15 cellular contexts compared by ENCODE assay signal in genomic region chr15:62783303-62783957, GRCh38.
A peak's percentile ranks its signal among the peaks of the same experiment; 100 is the strongest.
DNase-seq lines count a peak whose midpoint lies in the region; ATAC-seq and TF ChIP-seq lines count a peak whose summit lies in the region.
"Had no signal": no experiment of that assay in that cellular context is flagged by ENCODE, and none has a peak within 500 bp of the region (broad histone marks: within the 10 kb centered on the region; RNA-seq: fewer than 3 reads in every experiment).

No MANE protein-coding gene starts in this region.

- H3K36me3 ChIP-seq in IMR-90 (ENCODE audit: control insufficient read depth, insufficient read depth, low read length): peaks cover 4% of the 10 kb centered on the region; the same call in 1 of the 2 replicates
- H3K36me3 ChIP-seq: upper lobe of left lung had no signal

- H3K23ac ChIP-seq in IMR-90 (ENCODE audit: low read depth, low read length): no peak overlapping the region

- peak overlapping the region; percentile 79 for H2AK5ac ChIP-seq in IMR-90 (ENCODE audit: low read depth, low read length)

- intact Hi-C loops in IMR-90 (cut with micrococcal nuclease): loop anchor here (5.0 to 10.0 kb wide), 3 partner anchors 111 to 479 kb away; no protein-coding TSS in a partner anchor

- H4K8ac ChIP-seq in IMR-90 (ENCODE audit: low read depth in 2 of 2, low read length in 2 of 2): no peak overlapping the region

- H3K9me1 ChIP-seq in IMR-90 (ENCODE audit: insufficient read depth, low read length): peaks cover 11% of the 10 kb centered on the region

- peak overlapping the region; percentile 73; the same call in 1 of the 2 replicates for H2BK20ac ChIP-seq in IMR-90 (ENCODE audit: low read depth, low read length)

- peaks cover 0 to 14% of the 10 kb centered on the region in 2 experiments; a peak in 2 of 4 replicates for H3K79me1 ChIP-seq in IMR-90 (ENCODE audit: low read depth in 1 of 2, low read length in 2 of 2)

- H4K91ac ChIP-seq in IMR-90 (ENCODE audit: insufficient read depth, low read depth, low read length): peak overlapping the region; percentile 71

- no peak overlapping the region for H3K4me3 ChIP-seq in IMR-90 (ENCODE audit: insufficient read depth, low read depth, low read length)
- H3K4me3 ChIP-seq: upper lobe of left lung had no signal

- no peaks in the 10 kb centered on the region for H3K27me3 ChIP-seq in IMR-90 (ENCODE audit: control insufficient read depth, insufficient read depth, low read length)
- H3K27me3 ChIP-seq: upper lobe of left lung had no signal

- dilution Hi-C loops in IMR-90 (cut with HindIII; ENCODE audit: low sequenced_read_pairs, unreplicated experiment): no loop called here

- ATAC-seq in IMR-90 (ENCODE audit: low read depth): peak; percentile 56
- ATAC-seq: T-cell had no signal

- no TSS peak for BruUV-seq in IMR-90 (replicated peaks; lab: Mats Ljungman, UMichigan)

- no peak overlapping the region for H3K9ac ChIP-seq in IMR-90 (ENCODE audit: low read depth, low read length)

- peak overlapping the region; percentile 40; the same call in 1 of the 3 replicates for H2BK15ac ChIP-seq in IMR-90 (ENCODE audit: low read depth, low read length)

- no peak overlapping the region for H3K56ac ChIP-seq in IMR-90 (ENCODE audit: extremely low read depth, insufficient read depth, low read length)

- H3K27ac ChIP-seq in C4-2B: peak overlapping the region; percentile 50
- no peak overlapping the region; the same call in 1 of the 2 replicates for H3K27ac ChIP-seq in IMR-90 (ENCODE audit: insufficient read depth, low read length)
- H3K27ac ChIP-seq: upper lobe of left lung had no signal

- POLR2A ChIA-PET in IMR-90 (lab: Charles Lee; ENCODE audit: unreplicated experiment): interaction anchor here (0.6 to 1.0 kb wide), 2 partner anchors 261 to 264 kb away, joined by 4 read pairs; no protein-coding TSS in a partner anchor

- 0 out of 2 replicates have a peak overlapping the region, but pooled peaks have one; percentile 41 for H3K14ac ChIP-seq in IMR-90 (replicated peaks; ENCODE audit: low read depth, low read length)

- no peak overlapping the region for H4K5ac ChIP-seq in IMR-90 (ENCODE audit: low read depth, low read length)

- H3K4me1 ChIP-seq in IMR-90 (ENCODE audit: control insufficient read depth, insufficient read depth, low read length): peaks cover 20% of the 10 kb centered on the region

- H2AK9ac ChIP-seq in IMR-90 (replicated peaks; ENCODE audit: low read depth, low read length, poor library complexity): peak overlapping the region; percentile 48

- H3K9me3 ChIP-seq in IMR-90 (ENCODE audit: control insufficient read depth, insufficient read depth, low read length): no peaks in the 10 kb centered on the region
- H3K9me3 ChIP-seq: upper lobe of left lung had no signal

- TF ChIP-seq CTCF in C4-2B (conservative IDR thresholded peaks at IDR 0.05): no peak
- no peak for TF ChIP-seq CTCF in IMR-90 (conservative IDR thresholded peaks at IDR 0.05; ENCODE audit: low read depth, low read length)

- CTCF ChIA-PET in IMR-90 (lab: Yijun Ruan, JAX): no interaction called here

- H2AFZ ChIP-seq in IMR-90 (replicated peaks; ENCODE audit: low read length, poor library complexity): peak overlapping the region; percentile 6

- peak overlapping the region; percentile 60 for H2BK120ac ChIP-seq in IMR-90 (ENCODE audit: low read depth, low read length)

- peak overlapping the region; percentile 60 for H2BK5ac ChIP-seq in IMR-90 (ENCODE audit: low read depth, low read length, poor library complexity, severe bottlenecking)

- in situ Hi-C loops in IMR-90 (cut with MboI; ENCODE audit: low sequenced_read_pairs): loop anchor here (5.0 kb wide), 1 partner anchor 264 kb away; no protein-coding TSS in a partner anchor

- no peaks in the 10 kb centered on the region for H4K20me1 ChIP-seq in IMR-90 (ENCODE audit: insufficient read depth, low read length)

- peak; percentile 39 for TF ChIP-seq RAD21 in IMR-90 (IDR thresholded peaks at IDR 0.05; ENCODE audit: low read length)

- TF ChIP-seq POLR2A in IMR-90 (IDR thresholded peaks at IDR 0.05; ENCODE audit: low read depth, low read length): no peak

- H3K4me2 ChIP-seq in IMR-90 (ENCODE audit: low read depth, low read length): no peak overlapping the region

- peak overlapping the region; percentile 22; the same call in 1 of the 2 replicates for H3K18ac ChIP-seq in IMR-90 (ENCODE audit: low read depth, low read length)

- WGBS in IMR-90 (ENCODE audit: extremely low coverage in 2 of 2, insufficient read length in 1 of 2), 2 experiments: 58% methylated on average over 4 of the region's 14 CpGs; no CpG with 5 or more reads in 1 of the 2 experiments

- DNase-seq in IMR-90 (peak; percentile 93), dermis blood vessel endothelial cell (peak; percentile 43), non-pigmented ciliary epithelial cell (ENCODE audit: low read depth) (peak; percentile 65), DMS 273 (lab: John Stamatoyannopoulos, UW; ENCODE audit: unreplicated experiment) (no peak), NCI-H187 treated with DMSO at 0.1 percent for 48 hours (lab: John Stamatoyannopoulos, UW) (no peak), hippocampal formation (lab: John Stamatoyannopoulos, UW) (no peak), ureter (ENCODE audit: low spot score) (no peak)
- DNase-seq: activated CD4-positive, alpha-beta T cell treated with anti-CD3 and anti-CD28 coated beads, Interleukin-2, amount 50 U/mL, for 4 hours; activated naive CD4-positive, alpha-beta T cell; DMS 273 treated with DMSO at 0.1 percent for 48 hours; NCI-H1105 treated with DMSO at 0.1 percent for 48 hours; retina; T-cell; upper lobe of left lung had no signal

- peak overlapping the region; percentile 71 for H3K4ac ChIP-seq in IMR-90 (ENCODE audit: low read depth, low read length)

TF ChIP-seq in IMR-90, 13 proteins besides CTCF, POLR2A, EP300 and RAD21:
- TF ChIP-seq SMC3 (IDR thresholded peaks at IDR 0.05; ENCODE audit: low read depth, low read length) (no peak), MXI1 (IDR thresholded peaks at IDR 0.05; ENCODE audit: borderline replicate concordance, low read depth, low read length) (peak; percentile 93), RCOR1 (IDR thresholded peaks at IDR 0.05; ENCODE audit: insufficient replicate concordance, low read length) (peak; percentile 40), FOS (IDR thresholded peaks at IDR 0.05; ENCODE audit: low read depth, low read length) (peak; percentile 74), MAZ (IDR thresholded peaks at IDR 0.05; ENCODE audit: borderline replicate concordance, low read depth, low read length) (0 out of 2 replicates have a peak, but pooled peaks have one; percentile 36), BHLHE40 (IDR thresholded peaks at IDR 0.05; ENCODE audit: low read depth, low read length) (peak; percentile 66), CHD1 (IDR thresholded peaks at IDR 0.05; ENCODE audit: low read depth, low read length) (no peak), RFX5 (IDR thresholded peaks at IDR 0.05; ENCODE audit: low read depth, low read length) (no peak), NFE2L2 (IDR thresholded peaks at IDR 0.05; ENCODE audit: low read depth, low read length) (no peak), USF2 (IDR thresholded peaks at IDR 0.05; ENCODE audit: low read depth, low read length) (0 out of 2 replicates have a peak, but pooled peaks have one; percentile 27), MAFK (IDR thresholded peaks at IDR 0.05; ENCODE audit: low read depth, low read length) (no peak), CEBPB (IDR thresholded peaks at IDR 0.05; ENCODE audit: low read depth, low read length) (no peak)
- TF ChIP-seq, protein P1, sequence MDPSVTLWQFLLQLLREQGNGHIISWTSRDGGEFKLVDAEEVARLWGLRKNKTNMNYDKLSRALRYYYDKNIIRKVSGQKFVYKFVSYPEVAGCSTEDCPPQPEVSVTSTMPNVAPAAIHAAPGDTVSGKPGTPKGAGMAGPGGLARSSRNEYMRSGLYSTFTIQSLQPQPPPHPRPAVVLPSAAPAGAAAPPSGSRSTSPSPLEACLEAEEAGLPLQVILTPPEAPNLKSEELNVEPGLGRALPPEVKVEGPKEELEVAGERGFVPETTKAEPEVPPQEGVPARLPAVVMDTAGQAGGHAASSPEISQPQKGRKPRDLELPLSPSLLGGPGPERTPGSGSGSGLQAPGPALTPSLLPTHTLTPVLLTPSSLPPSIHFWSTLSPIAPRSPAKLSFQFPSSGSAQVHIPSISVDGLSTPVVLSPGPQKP (IDR thresholded peaks at IDR 0.05; ENCODE audit: borderline replicate concordance, low read depth, low read length): no peak

Comparison
In these comparisons a context has a peak if more than half of its experiments do, and no peak if none do; other contexts are left out.
1. DNase-seq: peak in IMR-90 (single experiment), dermis blood vessel endothelial cell (single experiment) and non-pigmented ciliary epithelial cell (single experiment); none in DMS 273 (single experiment), NCI-H187 treated with DMSO at 0.1 percent for 48 hours (single experiment), hippocampal formation (0 of 2) and ureter (single experiment).